In the genomic region with DNA sequence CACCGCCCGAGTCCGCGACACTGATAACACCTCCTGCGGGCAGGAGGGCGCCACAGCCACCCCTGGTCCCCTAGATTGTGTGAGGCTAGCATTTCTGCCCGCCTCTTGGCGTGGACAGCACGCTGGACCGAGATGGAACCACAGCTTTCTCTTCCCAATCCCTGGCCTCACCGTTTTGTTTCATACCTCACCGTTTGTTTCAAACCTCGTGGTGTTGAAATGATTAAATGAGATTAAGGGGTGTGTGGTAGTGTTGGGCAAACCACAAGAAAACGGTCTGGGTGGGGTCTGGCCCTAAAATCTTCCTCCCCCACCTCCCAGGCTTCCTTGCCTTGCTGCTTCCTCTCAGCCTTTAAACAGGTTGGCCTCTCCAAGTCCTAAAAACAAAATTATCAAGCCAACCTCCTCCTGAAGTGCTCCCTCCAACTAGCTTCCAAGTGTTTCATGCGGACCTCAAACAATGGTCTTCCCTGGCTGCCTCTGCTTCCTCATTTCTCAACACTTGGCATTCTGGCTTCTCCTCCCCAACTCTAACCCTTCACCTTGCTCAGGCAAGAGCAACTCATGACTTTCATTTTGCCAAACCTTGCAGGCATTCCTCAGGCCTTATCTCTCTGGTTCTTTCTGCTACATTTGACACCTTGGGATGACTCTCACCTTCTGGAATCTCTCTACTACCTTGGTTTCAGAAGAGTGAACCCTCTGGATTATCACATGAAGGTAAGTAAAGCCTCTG, we compare ENCODE assay signal across 8 cellular contexts. TPM values are rescaled to one million over a fixed set of nuclear protein-coding genes. Genes with fewer than 3 reads are reported as not detected.
A peak's percentile ranks its signal among the peaks of the same experiment; 100 is the strongest.
DNase-seq lines count a peak whose midpoint lies in the region; ATAC-seq and TF ChIP-seq lines count a peak whose summit lies in the region.

No MANE protein-coding gene starts in this region.

- peak overlapping the region; percentile 91 to 95 for H3K27ac ChIP-seq in ascending aorta

- peaks cover 0 to 8% (median 1%) of the 10 kb centered on the region in 3 donors for H3K27me3 Mint-ChIP-seq in CD14-positive monocyte (ENCODE audit: low read depth in 3 of 3)
- no peaks in the 10 kb centered on the region for H3K27me3 Mint-ChIP-seq in memory B cell

- TF ChIP-seq EP300 in Ishikawa (IDR thresholded peaks at IDR 0.05; ENCODE audit: borderline replicate concordance) = no peak

- DNase-seq in CD14-positive monocyte (ENCODE audit: low spot score) (no peak), ascending aorta (ENCODE audit: low spot score in 2 of 2) (no peak), memory B cell (ENCODE audit: low spot score in 2 of 2) (no peak), pons (ENCODE audit: low spot score) (no peak), COLO829 (ENCODE audit: low spot score) (no peak)

- H3K4me1 Mint-ChIP-seq in CD14-positive monocyte (peaks cover 71% of the 10 kb centered on the region), memory B cell (peaks cover 34% of the 10 kb centered on the region)

- H3K4me1 ChIP-seq in ascending aorta = peaks cover 15 to 30% of the 10 kb centered on the region in 2 donors

- TF ChIP-seq CTCF in CD14-positive monocyte (IDR thresholded peaks at IDR 0.05) = no peak
- TF ChIP-seq CTCF in ascending aorta (IDR thresholded peaks at IDR 0.05) = no peak

- peak overlapping the region; percentile 68 to 75 for H3K4me3 ChIP-seq in ascending aorta

- no peaks in the 10 kb centered on the region for H3K27me3 ChIP-seq in ascending aorta

- H3K4me3 Mint-ChIP-seq in CD14-positive monocyte (peak overlapping the region; percentile 87 to 91), memory B cell (peak overlapping the region; percentile 82)

- intact Hi-C loops in CD14-positive monocyte (cut with micrococcal nuclease) = loop anchor here (5.0 kb wide), 4 partner anchors 39 to 614 kb away; no protein-coding TSS in a partner anchor
- intact Hi-C loops in ascending aorta (cut with DNase I) = loop anchor here (5.0 to 10.0 kb wide), 3 partner anchors 49 to 351 kb away; a partner anchor contains a TSS

- H3K36me3 ChIP-seq in ascending aorta = no peaks in the 10 kb centered on the region

- TF ChIP-seq RAD21 in Ishikawa (IDR thresholded peaks at IDR 0.05; ENCODE audit: low read depth) = no peak

- H3K36me3 Mint-ChIP-seq in CD14-positive monocyte (peaks cover 7 to 10% of the 10 kb centered on the region in 2 donors), memory B cell (peaks cover 1% of the 10 kb centered on the region)

- H3K27ac Mint-ChIP-seq in CD14-positive monocyte (peak overlapping the region; percentile 84 to 99 (median 95)), memory B cell (peak overlapping the region; percentile 82)

- H3K9me3 ChIP-seq in ascending aorta = no peaks in the 10 kb centered on the region

- ATAC-seq in memory B cell (ENCODE audit: low read depth) (no peak), HG03378 (IDR thresholded peaks at IDR 0.05; ENCODE audit: unreplicated experiment) (no peak), GM21737 (IDR thresholded peaks at IDR 0.05; ENCODE audit: unreplicated experiment) (no peak)

- H3K9me3 Mint-ChIP-seq in CD14-positive monocyte = peaks cover 0 to 2% (median 0%) of the 10 kb centered on the region in 7 donors
- H3K9me3 Mint-ChIP-seq in memory B cell = peaks cover 3% of the 10 kb centered on the region

TF ChIP-seq in Ishikawa, 13 proteins besides CTCF, POLR2A, EP300 and RAD21:
- no peak for TF ChIP-seq TAF1 (IDR thresholded peaks at IDR 0.05; ENCODE audit: low read depth)
- TF ChIP-seq, protein P1, sequence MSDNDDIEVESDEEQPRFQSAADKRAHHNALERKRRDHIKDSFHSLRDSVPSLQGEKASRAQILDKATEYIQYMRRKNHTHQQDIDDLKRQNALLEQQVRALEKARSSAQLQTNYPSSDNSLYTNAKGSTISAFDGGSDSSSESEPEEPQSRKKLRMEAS (IDR thresholded peaks at IDR 0.05) = peak; percentile 28; the same call in 1 of the 2 replicates
- TF ChIP-seq NFIC (IDR thresholded peaks at IDR 0.05) = no peak
- no peak for TF ChIP-seq TCF12 (IDR thresholded peaks at IDR 0.05; ENCODE audit: low read depth)

RNA-seq across cellular contexts. Expression of a gene that starts 1.4 kb away (rescaled TPM):
- polyA plus RNA-seq in CD14-positive monocyte = 1 to 10 TPM; 4.7 to 5.2 TPM
- total RNA-seq in ascending aorta = 53.6 TPM
